Comparison of ENCODE assay signal across 1 cellular context in the genomic region with DNA sequence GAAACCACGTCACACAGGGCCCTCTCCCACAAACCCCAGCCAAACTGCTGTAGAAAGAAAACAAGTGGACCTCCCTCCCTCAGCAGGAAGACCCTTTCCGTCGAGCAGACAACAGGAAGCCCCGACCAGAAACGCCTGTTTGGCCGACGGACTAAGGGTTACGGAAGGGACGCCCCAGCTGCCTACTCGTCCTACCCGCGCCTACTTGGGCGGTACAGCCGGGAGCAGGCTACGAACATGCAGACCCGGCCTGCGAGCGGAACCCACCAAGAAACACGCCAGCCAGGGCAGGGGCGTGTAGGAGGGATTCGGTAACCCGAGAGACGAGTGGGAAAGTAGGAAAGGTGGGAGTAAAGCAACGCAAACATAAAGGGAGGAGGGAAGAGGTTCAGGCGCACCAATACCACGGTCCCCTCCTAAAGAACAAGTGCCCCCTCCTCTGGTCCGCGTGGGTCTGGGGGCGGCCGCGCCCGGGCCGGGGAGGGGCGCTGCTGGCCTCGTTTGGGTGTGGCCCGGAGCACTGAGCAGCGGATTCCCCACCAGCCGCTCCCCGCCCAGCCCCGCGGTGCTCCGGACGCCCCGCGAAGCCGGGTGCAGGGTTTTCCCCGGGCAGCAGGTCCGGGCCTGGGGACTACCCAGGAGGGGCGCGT.
TF ChIP-seq lines count a peak whose summit lies in the region.

No MANE protein-coding gene starts in this region.

TF ChIP-seq in HCT116, 20 proteins besides CTCF, POLR2A, EP300 and RAD21 (continued from another document):
- TF ChIP-seq ZNF274 (IDR thresholded peaks at IDR 0.05; ENCODE audit: low read depth, low read length), result no peak
